Comparison of ENCODE assay signal across 12 cellular contexts in genomic region chr11:10568486-10568941, GRCh38. TPM values are rescaled to one million over a fixed set of nuclear protein-coding genes. Genes with fewer than 3 reads are reported as not detected.
DNase-seq lines count a peak whose midpoint lies in the region; ATAC-seq and TF ChIP-seq lines count a peak whose summit lies in the region.
"Had no signal": no experiment of that assay in that cellular context is flagged by ENCODE, and none has a peak within 500 bp of the region (broad histone marks: within the 10 kb centered on the region; RNA-seq: fewer than 3 reads in every experiment).

Gene LYVE1, minus strand, starts transcription at chr11:10568665. Its CDS starts 133 bp downstream, at chr11:10568532.

- H3K27ac ChIP-seq in testis: peak within 1 kb of the TSS; percentile 51 to 76
- H3K27ac ChIP-seq: neural progenitor cell had no signal

- H3K27me3 ChIP-seq in testis: no peaks in the 10 kb centered on the region
- H3K27me3 ChIP-seq: neural progenitor cell had no signal

- intact Hi-C loops in cardiac septum (cut with DNase I) (loop anchor here (10.0 kb wide), 1 partner anchor 166 kb away; no protein-coding TSS in a partner anchor), mucosa of descending colon (cut with DNase I, micrococcal nuclease) (no loop called here), testis (cut with DNase I; ENCODE audit: low total_unique reads) (no loop called here)

- in situ Hi-C loops in astrocyte of the spinal cord (cut with HindIII; ENCODE audit: low sequenced_read_pairs): no loop called here

- peak; percentile 33 for ATAC-seq in mucosa of descending colon
- no peak for ATAC-seq in stimulated activated naive CD8-positive, alpha-beta T cell treated with anti-CD3 and anti-CD28 coated beads, Interleukin-15, Interleukin-2, amounts not matched to agents 100 U/mL and 50 U/mL, for 24 hours
- no peak for ATAC-seq in HG02623 (IDR thresholded peaks at IDR 0.05; ENCODE audit: unreplicated experiment)

- no peak within 1 kb of the TSS for H3K4me3 ChIP-seq in astrocyte of the spinal cord (ENCODE audit: low read depth, low read length)
- no peak within 1 kb of the TSS for H3K4me3 ChIP-seq in mucosa of descending colon
- no peak within 1 kb of the TSS for H3K4me3 ChIP-seq in testis
- H3K4me3 ChIP-seq: neural progenitor cell had no signal

- TF ChIP-seq POLR2A in testis (IDR thresholded peaks at IDR 0.05): no peak

- H3K36me3 ChIP-seq in mucosa of descending colon (ENCODE audit: low read depth) (no peaks in the 10 kb centered on the region), testis (ENCODE audit: low read depth, missing control alignments) (no peaks in the 10 kb centered on the region)
- H3K36me3 ChIP-seq: neural progenitor cell had no signal

- DNase-seq in astrocyte of the spinal cord (ENCODE audit: low read depth, low spot score) (peak; percentile 74), cardiac septum (ENCODE audit: low spot score) (no peak), mucosa of descending colon (no peak), testis (peak; percentile 54), NCI-H1694 treated with DMSO at 0.1 percent for 48 hours (lab: John Stamatoyannopoulos, UW) (no peak), NCI-H345 (lab: John Stamatoyannopoulos, UW) (no peak)
- no peak for DNase-seq in stimulated activated naive CD8-positive, alpha-beta T cell treated with anti-CD3 and anti-CD28 coated beads, Interleukin-15, Interleukin-2, amounts not matched to agents 100 U/mL and 50 U/mL, for 24 hours
- DNase-seq: NCI-H1092 treated with DMSO at 0.1 percent for 48 hours, NCI-H69, SK-N-SH had no signal

- WGBS in testis, 2 donors: 40 to 43% methylated on average over 3 to 7 of the region's 7 CpGs

- no peak for TF ChIP-seq CTCF in astrocyte of the spinal cord (IDR thresholded peaks at IDR 0.05; ENCODE audit: low read depth, low read length)
- TF ChIP-seq CTCF in mucosa of descending colon (IDR thresholded peaks at IDR 0.05): no peak
- TF ChIP-seq CTCF in testis (IDR thresholded peaks at IDR 0.05): no peak

- H3K9me3 ChIP-seq in mucosa of descending colon (no peaks in the 10 kb centered on the region), testis (no peaks in the 10 kb centered on the region)
- H3K9me3 ChIP-seq: SK-N-SH had no signal

- no peaks in the 10 kb centered on the region for H3K4me1 ChIP-seq in mucosa of descending colon (ENCODE audit: low read depth)
- H3K4me1 ChIP-seq in testis: no peaks in the 10 kb centered on the region

RNA-seq across cellular contexts. Expression of gene LYVE1, which starts in this region (rescaled TPM):
- total RNA-seq in cardiac septum (15.2 TPM), mucosa of descending colon (100 to 1,000 TPM in 1 of 3 donors, 10 to 100 TPM in 2; 14.4 to 137 (median 43.4) TPM), testis (1 to 10 TPM; 4.6 to 7.5 TPM)
- polyA plus RNA-seq in testis (ENCODE audit: insufficient read depth, low read depth, low replicate concordance): 24.1 TPM
- polyA plus RNA-seq: SK-N-SH had no signal

Comparison
In these comparisons a context has a peak if more than half of its experiments do, and no peak if none do; other contexts are left out.
1. DNase-seq: peak in astrocyte of the spinal cord (single experiment) and testis (single experiment); none in cardiac septum (single experiment), mucosa of descending colon (0 of 3), stimulated activated naive CD8-positive, alpha-beta T cell treated with anti-CD3 and anti-CD28 coated beads, Interleukin-15, Interleukin-2, amounts not matched to agents 100 U/mL and 50 U/mL, for 24 hours (single experiment), NCI-H1694 treated with DMSO at 0.1 percent for 48 hours (single experiment) and NCI-H345 (single experiment).